ENCODE assay signal across 23 cellular contexts in the genomic region with DNA sequence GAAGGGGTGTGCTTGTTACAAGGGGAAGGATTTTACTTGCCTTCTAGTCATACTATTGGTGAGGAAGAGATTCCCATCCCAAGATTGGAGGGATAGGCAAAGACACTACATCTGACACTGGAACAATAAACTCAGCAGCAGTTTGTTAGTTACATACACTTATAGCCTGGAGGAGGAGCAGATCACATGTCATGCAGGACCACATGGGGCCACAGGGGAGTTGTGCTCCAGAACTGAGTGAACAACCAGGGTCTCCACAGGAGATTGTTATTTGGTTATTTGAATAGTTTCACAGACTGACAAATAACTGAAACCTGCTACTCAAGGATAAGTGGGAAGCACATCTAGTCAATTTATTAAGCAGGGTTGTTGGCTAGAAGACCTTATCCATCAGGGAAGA.
"Had no signal": no experiment of that assay in that cellular context is flagged by ENCODE, and none has a peak within 500 bp of the region (broad histone marks: within the 10 kb centered on the region; RNA-seq: fewer than 3 reads in every experiment).

No MANE protein-coding gene starts in this region.

- H3K4me3 ChIP-seq: adrenal gland, body of pancreas, ovary, right lobe of liver, thoracic aorta, uterus had no signal

- H3K4me3 Mint-ChIP-seq: activated naive CD4-positive, alpha-beta T cell treated with anti-CD3 and anti-CD28 coated beads for 36 hours; activated naive CD8-positive, alpha-beta T cell treated with anti-CD3 and anti-CD28 coated beads for 36 hours; activated T-helper 1 cell treated with anti-CD3 and anti-CD28 coated beads, Interleukin-12 subunit alpha, Interleukin-12 subunit beta, Interleukin-2, Interleukin-4 antibody, amounts not matched to agents 30 ng/mL and 10 ng/mL and 1 ng/mL, durations not matched to agents 14 hours and 24 hours and 36 hours; nephron; stimulated activated naive CD8-positive, alpha-beta T cell treated with anti-CD3 and anti-CD28 coated beads, Interleukin-15, Interleukin-2, amounts not matched to agents 100 ng/mL and 50 ng/mL, for 24 hours; type B pancreatic cell had no signal

- H3K36me3 ChIP-seq: adrenal gland, ovary, right lobe of liver, thoracic aorta had no signal

- H3K4me1 ChIP-seq: adrenal gland, body of pancreas, right lobe of liver, uterus had no signal

- H3K27me3 Mint-ChIP-seq: activated naive CD8-positive, alpha-beta T cell treated with anti-CD3 and anti-CD28 coated beads for 36 hours; progenitor cell of endocrine pancreas; stimulated activated naive CD8-positive, alpha-beta T cell treated with anti-CD3 and anti-CD28 coated beads, Interleukin-15, Interleukin-2, amounts not matched to agents 100 ng/mL and 50 ng/mL, for 24 hours; type B pancreatic cell had no signal

- DNase-seq: activated CD4-positive, alpha-beta T cell treated with anti-CD3 and anti-CD28 coated beads for 4 hours; activated CD4-positive, alpha-beta T cell treated with anti-CD3 and anti-CD28 coated beads, Interleukin-2, amount 50 U/mL, for 4 hours; activated CD4-positive, CD25-positive, alpha-beta regulatory T cell; activated effector memory CD4-positive, alpha-beta T cell treated with anti-CD3 and anti-CD28 coated beads, Interleukin-2, amount 50 U/mL, for 16 hours; activated naive CD4-positive, alpha-beta T cell treated with anti-CD3 and anti-CD28 coated beads for 36 hours; activated naive CD8-positive, alpha-beta T cell treated with anti-CD3 and anti-CD28 coated beads for 36 hours; adrenal gland; aorta; body of pancreas; dermis blood vessel endothelial cell; effector CD4-positive, alpha-beta T cell; islet precursor cell; left ventricle myocardium superior; ovary; right lobe of liver; stimulated activated CD4-positive, alpha-beta T cell treated with anti-CD3 and anti-CD28 coated beads, Interleukin-4, amount 100 ng/mL, for 1 hour; uterus had no signal

- H3K9me3 Mint-ChIP-seq: activated naive CD4-positive, alpha-beta T cell treated with anti-CD3 and anti-CD28 coated beads for 36 hours; activated naive CD8-positive, alpha-beta T cell treated with anti-CD3 and anti-CD28 coated beads for 36 hours; activated T-helper 1 cell treated with anti-CD3 and anti-CD28 coated beads, Interleukin-12 subunit alpha, Interleukin-12 subunit beta, Interleukin-2, Interleukin-4 antibody, amounts not matched to agents 30 ng/mL and 10 ng/mL and 1 ng/mL, durations not matched to agents 14 hours and 24 hours and 36 hours; nephron; stimulated activated naive CD8-positive, alpha-beta T cell treated with anti-CD3 and anti-CD28 coated beads, Interleukin-15, Interleukin-2, amounts not matched to agents 100 ng/mL and 50 ng/mL, for 24 hours; type B pancreatic cell had no signal

- H3K27ac Mint-ChIP-seq: activated naive CD4-positive, alpha-beta T cell treated with anti-CD3 and anti-CD28 coated beads for 36 hours; activated naive CD8-positive, alpha-beta T cell treated with anti-CD3 and anti-CD28 coated beads for 36 hours; activated T-helper 1 cell treated with anti-CD3 and anti-CD28 coated beads, Interleukin-12 subunit alpha, Interleukin-12 subunit beta, Interleukin-2, Interleukin-4 antibody, amounts not matched to agents 30 ng/mL and 10 ng/mL and 1 ng/mL, durations not matched to agents 14 hours and 24 hours and 36 hours; nephron; progenitor cell of endocrine pancreas; stimulated activated naive CD8-positive, alpha-beta T cell treated with anti-CD3 and anti-CD28 coated beads, Interleukin-15, Interleukin-2, amounts not matched to agents 100 ng/mL and 50 ng/mL, for 24 hours; type B pancreatic cell had no signal

- ATAC-seq: body of pancreas, left ventricle myocardium superior, right lobe of liver had no signal

- H3K27me3 ChIP-seq: adrenal gland, body of pancreas, ovary, uterus had no signal

- H3K4me1 Mint-ChIP-seq: activated naive CD8-positive, alpha-beta T cell treated with anti-CD3 and anti-CD28 coated beads for 36 hours; nephron had no signal

- H3K27ac ChIP-seq: adrenal gland, body of pancreas, ovary, right lobe of liver, thoracic aorta, uterus had no signal

- H3K36me3 Mint-ChIP-seq: activated naive CD8-positive, alpha-beta T cell treated with anti-CD3 and anti-CD28 coated beads for 36 hours; type B pancreatic cell had no signal
